1 cellular context compared by ENCODE assay signal in genomic region chr15:40439461-40440299, GRCh38.
TF ChIP-seq lines count a peak whose summit lies in the region.

No MANE protein-coding gene starts in this region.

TF ChIP-seq in K562, 482 proteins besides CTCF, POLR2A, EP300 and RAD21 (continued from another document and continues in another):
- TF ChIP-seq UBTF (IDR thresholded peaks at IDR 0.05; ENCODE audit: borderline replicate concordance in 1 of 2, low read depth in 2 of 2, low read length in 2 of 2) (peak; percentile 41 to 93; a peak in 2 of 4 replicates), EGR1 (conservative IDR thresholded peaks at IDR 0.05) (peak; percentile 95), ZNF695 (CRISPR knock-in tag; IDR thresholded peaks at IDR 0.05) (no peak), RBM22 (IDR thresholded peaks at IDR 0.05; ENCODE audit: low read depth, low read length, poor library complexity, severe bottlenecking) (no peak), ZNF740 (CRISPR knock-in tag; IDR thresholded peaks at IDR 0.05) (no peak), ZNF740 (tag; IDR thresholded peaks at IDR 0.05) (0 out of 4 replicates have a peak, but pooled peaks of 1 of the 2 experiments have one; percentile 13), ZFX (CRISPR knock-in tag; IDR thresholded peaks at IDR 0.05) (peak; percentile 37; the same call in 1 of the 2 replicates), MEIS2 (IDR thresholded peaks at IDR 0.05; ENCODE audit: partially characterized antibody) (peak; percentile 60), CEBPZ (IDR thresholded peaks at IDR 0.05; ENCODE audit: borderline replicate concordance, low read depth, low read length) (no peak), MAZ (CRISPR knock-in tag; conservative IDR thresholded peaks at IDR 0.05 in 1 of 2, IDR thresholded peaks at IDR 0.05 in 1 of 2) (peak in 1 of 2 experiments; percentile 51; a peak in 1 of 4 replicates), EP400 (IDR thresholded peaks at IDR 0.05) (peak; percentile 75; the same call in 1 of the 2 replicates), ZBTB40 (IDR thresholded peaks at IDR 0.05) (peak; percentile 53; the same call in 1 of the 2 replicates), ZBTB40 (CRISPR knock-in tag; IDR thresholded peaks at IDR 0.05) (no peak), ARID2 (IDR thresholded peaks at IDR 0.05) (no peak), POLR2B (IDR thresholded peaks at IDR 0.05; ENCODE audit: low read depth, partially characterized antibody) (peak; percentile 46), SIN3A (IDR thresholded peaks at IDR 0.05; ENCODE audit: borderline replicate concordance in 2 of 2, control insufficient read depth in 1 of 2, low read depth in 2 of 2, low read length in 2 of 2) (peak; percentile 57 to 59; a peak in 2 of 4 replicates), MEF2A (IDR thresholded peaks at IDR 0.05; ENCODE audit: control insufficient read depth, low read depth, low read length) (no peak), C11orf30 (IDR thresholded peaks at IDR 0.05; ENCODE audit: low read depth) (peak; percentile 77), TAF1 (IDR thresholded peaks at IDR 0.05; ENCODE audit: control insufficient read depth, extremely low read depth, insufficient read depth, low read length, severe bottlenecking) (peak; percentile 16), CREM (IDR thresholded peaks at IDR 0.05; ENCODE audit: low read depth) (peak; percentile 45; the same call in 1 of the 2 replicates), TFAP4 (CRISPR knock-in tag; IDR thresholded peaks at IDR 0.05; ENCODE audit: borderline replicate concordance) (peak; percentile 89), HDGF (IDR thresholded peaks at IDR 0.05) (0 out of 2 replicates have a peak, but pooled peaks have one; percentile 13), U2AF1 (optimal IDR thresholded peaks at IDR 0.05; ENCODE audit: low read depth, low read length) (no peak), CC2D1A (IDR thresholded peaks at IDR 0.05) (no peak), DACH1 (IDR thresholded peaks at IDR 0.05; ENCODE audit: partially characterized antibody) (peak; percentile 55), NRF1 (conservative IDR thresholded peaks at IDR 0.05 in 1 of 2, IDR thresholded peaks at IDR 0.05 in 1 of 2) (peak; percentile 36 to 45; a peak in 2 of 4 replicates), HDAC1 (IDR thresholded peaks at IDR 0.05) (peak in 1 of 2 experiments; percentile 72; a peak in 2 of 4 replicates), RBBP5 (IDR thresholded peaks at IDR 0.05; ENCODE audit: borderline replicate concordance, insufficient read depth, low read length, poor library complexity, severe bottlenecking) (peak; percentile 55), DPF2 (IDR thresholded peaks at IDR 0.05) (peak; percentile 63; the same call in 1 of the 2 replicates)
- TF ChIP-seq, protein P1, sequence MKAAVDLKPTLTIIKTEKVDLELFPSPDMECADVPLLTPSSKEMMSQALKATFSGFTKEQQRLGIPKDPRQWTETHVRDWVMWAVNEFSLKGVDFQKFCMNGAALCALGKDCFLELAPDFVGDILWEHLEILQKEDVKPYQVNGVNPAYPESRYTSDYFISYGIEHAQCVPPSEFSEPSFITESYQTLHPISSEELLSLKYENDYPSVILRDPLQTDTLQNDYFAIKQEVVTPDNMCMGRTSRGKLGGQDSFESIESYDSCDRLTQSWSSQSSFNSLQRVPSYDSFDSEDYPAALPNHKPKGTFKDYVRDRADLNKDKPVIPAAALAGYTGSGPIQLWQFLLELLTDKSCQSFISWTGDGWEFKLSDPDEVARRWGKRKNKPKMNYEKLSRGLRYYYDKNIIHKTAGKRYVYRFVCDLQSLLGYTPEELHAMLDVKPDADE (conservative IDR thresholded peaks at IDR 0.05; ENCODE audit: control insufficient read depth, low read depth, low read length) = 0 out of 2 replicates have a peak, but pooled peaks have one; percentile 51
- TF ChIP-seq, protein P2, sequence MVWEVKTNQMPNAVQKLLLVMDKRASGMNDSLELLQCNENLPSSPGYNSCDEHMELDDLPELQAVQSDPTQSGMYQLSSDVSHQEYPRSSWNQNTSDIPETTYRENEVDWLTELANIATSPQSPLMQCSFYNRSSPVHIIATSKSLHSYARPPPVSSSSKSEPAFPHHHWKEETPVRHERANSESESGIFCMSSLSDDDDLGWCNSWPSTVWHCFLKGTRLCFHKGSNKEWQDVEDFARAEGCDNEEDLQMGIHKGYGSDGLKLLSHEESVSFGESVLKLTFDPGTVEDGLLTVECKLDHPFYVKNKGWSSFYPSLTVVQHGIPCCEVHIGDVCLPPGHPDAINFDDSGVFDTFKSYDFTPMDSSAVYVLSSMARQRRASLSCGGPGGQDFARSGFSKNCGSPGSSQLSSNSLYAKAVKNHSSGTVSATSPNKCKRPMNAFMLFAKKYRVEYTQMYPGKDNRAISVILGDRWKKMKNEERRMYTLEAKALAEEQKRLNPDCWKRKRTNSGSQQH (CRISPR knock-in tag; IDR thresholded peaks at IDR 0.05) = peak; percentile 78; the same call in 1 of the 2 replicates
